17 cellular contexts compared by ENCODE assay signal in the genomic region with DNA sequence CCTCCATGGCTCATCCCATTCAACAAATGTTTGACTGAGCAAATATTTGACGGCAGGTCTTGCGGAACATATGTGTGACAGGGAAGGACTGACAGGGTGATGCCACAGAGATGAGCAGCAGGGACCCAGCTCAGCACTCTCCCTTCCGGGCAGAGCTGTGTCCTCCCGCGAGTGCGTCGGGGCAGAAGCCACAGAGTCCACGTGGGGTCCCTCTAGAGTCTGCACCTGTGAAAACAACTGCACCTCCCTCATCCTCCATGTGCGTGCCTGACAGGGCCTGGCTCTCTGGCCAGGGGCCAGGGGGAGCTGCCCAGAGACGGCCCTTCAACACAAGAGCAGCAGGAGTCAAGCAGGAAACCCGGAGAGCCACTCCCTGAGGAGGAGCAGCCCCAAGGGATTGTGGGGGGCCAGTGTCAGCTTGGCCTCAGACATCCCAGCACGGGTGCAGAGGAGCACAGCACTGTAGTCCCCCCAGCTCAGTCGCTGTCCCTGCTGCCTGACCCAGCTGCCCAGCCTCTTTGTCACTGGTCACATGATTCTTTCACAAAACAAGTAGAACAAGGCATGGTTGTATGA.
DNase-seq lines count a peak whose midpoint lies in the region; ATAC-seq, FAIRE-seq and TF ChIP-seq lines count a peak whose summit lies in the region.
"Had no signal": no experiment of that assay in that cellular context is flagged by ENCODE, and none has a peak within 500 bp of the region (broad histone marks: within the 10 kb centered on the region; RNA-seq: fewer than 3 reads in every experiment).

No MANE protein-coding gene starts in this region.

- no peaks in the 10 kb centered on the region for H3K79me1 ChIP-seq in IMR-90 (ENCODE audit: low read depth in 1 of 2, low read length in 2 of 2)

- H3K9ac ChIP-seq in IMR-90 (ENCODE audit: low read depth, low read length), result no peak overlapping the region
- H3K9ac ChIP-seq: parathyroid adenoma had no signal

- H3K27me3 Mint-ChIP-seq in type B pancreatic cell, result peaks cover 6% of the 10 kb centered on the region
- H3K27me3 Mint-ChIP-seq: activated naive CD8-positive, alpha-beta T cell had no signal

- H3K27me3 ChIP-seq in IMR-90 (ENCODE audit: control insufficient read depth, insufficient read depth, low read length), result no peaks in the 10 kb centered on the region
- no peaks in the 10 kb centered on the region for H3K27me3 ChIP-seq in ascending aorta
- H3K27me3 ChIP-seq: breast epithelium had no signal

- no peak for ATAC-seq in IMR-90 (ENCODE audit: low read depth)
- peak; percentile 33 for ATAC-seq in left colon

- no peaks in the 10 kb centered on the region for H3K36me3 Mint-ChIP-seq in type B pancreatic cell
- H3K36me3 Mint-ChIP-seq: activated naive CD8-positive, alpha-beta T cell had no signal

- peak overlapping the region; percentile 99 for H2BK120ac ChIP-seq in IMR-90 (ENCODE audit: low read depth, low read length)

- H3K27ac Mint-ChIP-seq in type B pancreatic cell, result peak overlapping the region; percentile 28
- H3K27ac Mint-ChIP-seq: activated CD4-positive, alpha-beta memory T cell treated with anti-CD3 and anti-CD28 coated beads, Interleukin-2, amount 10 ng/mL, durations not matched to agents 7 days and 5 days; activated naive CD8-positive, alpha-beta T cell had no signal

- H3K4me1 Mint-ChIP-seq in type B pancreatic cell (ENCODE audit: unreplicated experiment), result peaks cover 14% of the 10 kb centered on the region
- H3K4me1 Mint-ChIP-seq: activated CD4-positive, alpha-beta memory T cell treated with anti-CD3 and anti-CD28 coated beads, Interleukin-2, amount 10 ng/mL, durations not matched to agents 7 days and 5 days had no signal

- peak overlapping the region; percentile 23; the same call in 1 of the 2 replicates for H2AK5ac ChIP-seq in IMR-90 (ENCODE audit: low read depth, low read length)

- no peak for TF ChIP-seq POLR2A in IMR-90 (IDR thresholded peaks at IDR 0.05; ENCODE audit: low read depth, low read length)

- H3K4ac ChIP-seq in IMR-90 (ENCODE audit: low read depth, low read length), result peak overlapping the region; percentile 25; the same call in 1 of the 2 replicates

- H3K9me3 Mint-ChIP-seq in type B pancreatic cell, result no peaks in the 10 kb centered on the region
- H3K9me3 Mint-ChIP-seq: activated CD4-positive, alpha-beta memory T cell treated with anti-CD3 and anti-CD28 coated beads, Interleukin-2, amount 10 ng/mL, durations not matched to agents 7 days and 5 days had no signal

- 83% methylated on average over 8 of the region's 13 CpGs; no CpG with 5 or more reads in 1 of the 2 experiments for WGBS in IMR-90 (ENCODE audit: extremely low coverage in 2 of 2, insufficient read length in 1 of 2), 2 experiments

- H3K4me3 ChIP-seq in IMR-90 (ENCODE audit: insufficient read depth, low read depth, low read length), result no peak overlapping the region
- H3K4me3 ChIP-seq in ascending aorta, result no peak overlapping the region
- H3K4me3 ChIP-seq: breast epithelium had no signal

- no peak overlapping the region for H2BK5ac ChIP-seq in IMR-90 (ENCODE audit: low read depth, low read length, poor library complexity, severe bottlenecking)

- intact Hi-C loops in IMR-90 (cut with micrococcal nuclease), result no loop called here
- intact Hi-C loops in left colon (cut with DNase I, micrococcal nuclease), result no loop called here
- intact Hi-C loops in ascending aorta (cut with DNase I), result no loop called here

- no peak overlapping the region for H4K91ac ChIP-seq in IMR-90 (ENCODE audit: insufficient read depth, low read depth, low read length)

- TF ChIP-seq RAD21 in IMR-90 (IDR thresholded peaks at IDR 0.05; ENCODE audit: low read length), result no peak

- no peak overlapping the region for H2AFZ ChIP-seq in IMR-90 (replicated peaks; ENCODE audit: low read length, poor library complexity)
- H2AFZ ChIP-seq: parathyroid adenoma had no signal

- peak overlapping the region; percentile 7; the same call in 1 of the 3 replicates for H2BK15ac ChIP-seq in IMR-90 (ENCODE audit: low read depth, low read length)

- H4K20me1 ChIP-seq in IMR-90 (ENCODE audit: insufficient read depth, low read length), result no peaks in the 10 kb centered on the region

- no peak overlapping the region for H2AK9ac ChIP-seq in IMR-90 (replicated peaks; ENCODE audit: low read depth, low read length, poor library complexity)

- H2BK20ac ChIP-seq in IMR-90 (ENCODE audit: low read depth, low read length), result peak overlapping the region; percentile 38; the same call in 1 of the 2 replicates

- no peak overlapping the region for H3K4me3 Mint-ChIP-seq in type B pancreatic cell
- H3K4me3 Mint-ChIP-seq: activated CD4-positive, alpha-beta memory T cell treated with anti-CD3 and anti-CD28 coated beads, Interleukin-2, amount 10 ng/mL, durations not matched to agents 7 days and 5 days; activated naive CD8-positive, alpha-beta T cell had no signal

- H3K23ac ChIP-seq in IMR-90 (ENCODE audit: low read depth, low read length), result no peak overlapping the region

- 0 out of 2 replicates have a peak overlapping the region, but pooled peaks have one; percentile 7 for H3K14ac ChIP-seq in IMR-90 (replicated peaks; ENCODE audit: low read depth, low read length)

- peak overlapping the region in 1 of 2 experiments; percentile 30; a peak in 1 of 4 replicates for H4K8ac ChIP-seq in IMR-90 (ENCODE audit: low read depth in 2 of 2, low read length in 2 of 2)

- BruUV-seq in IMR-90 (replicated peaks; lab: Mats Ljungman, UMichigan), result no TSS peak

- no peak overlapping the region for H3K18ac ChIP-seq in IMR-90 (ENCODE audit: low read depth, low read length)

- no peaks in the 10 kb centered on the region for H3K36me3 ChIP-seq in IMR-90 (ENCODE audit: control insufficient read depth, insufficient read depth, low read length)
- no peaks in the 10 kb centered on the region for H3K36me3 ChIP-seq in ascending aorta
- H3K36me3 ChIP-seq: breast epithelium had no signal

- no peak overlapping the region for H3K56ac ChIP-seq in IMR-90 (ENCODE audit: extremely low read depth, insufficient read depth, low read length)

- H3K4me1 ChIP-seq in IMR-90 (ENCODE audit: control insufficient read depth, insufficient read depth, low read length) (peaks cover 16% of the 10 kb centered on the region), ascending aorta (no peaks in the 10 kb centered on the region)
- H3K4me1 ChIP-seq: breast epithelium, Caco-2, parathyroid adenoma had no signal

- H3K4me2 ChIP-seq in IMR-90 (ENCODE audit: low read depth, low read length), result no peak overlapping the region

- in situ Hi-C loops in IMR-90 (cut with MboI; ENCODE audit: low sequenced_read_pairs), result no loop called here

- H3K9me3 ChIP-seq in IMR-90 (ENCODE audit: control insufficient read depth, insufficient read depth, low read length) (no peaks in the 10 kb centered on the region; the same call in 1 of the 2 replicates), ascending aorta (no peaks in the 10 kb centered on the region)
- H3K9me3 ChIP-seq: breast epithelium, Caco-2 had no signal

- no peak for FAIRE-seq in GM19239 (lab: Jason Lieb, UNC)
- FAIRE-seq: G401.6 had no signal

- DNase-seq in IMR-90 (no peak), SHP77 (lab: John Stamatoyannopoulos, UW) (peak; percentile 77 to 81), left colon (no peak), type B pancreatic cell (ENCODE audit: extremely low spot score, unreplicated experiment) (no peak), SK-N-DZ (ENCODE audit: low spot score) (no peak), GM19239 (ENCODE audit: insufficient read length, low spot score) (no peak), ascending aorta (ENCODE audit: low spot score in 2 of 2) (no peak)
- DNase-seq: activated CD4-positive, alpha-beta memory T cell treated with anti-CD3 and anti-CD28 coated beads, Interleukin-2, amount 10 ng/mL, durations not matched to agents 7 days and 5 days; activated T-cell treated with anti-CD3 and anti-CD28 coated beads, Interleukin-2, amount 50 U/mL, for 48 hours; Caco-2; erythroblast; NCI-H2171 treated with DMSO at 0.1 percent for 48 hours; stimulated activated CD4-positive, alpha-beta T cell treated with anti-CD3 and anti-CD28 coated beads, Interleukin-1b, Interleukin-23, amount 100 ng/mL, for 48 hours had no signal

- no peak overlapping the region for H4K5ac ChIP-seq in IMR-90 (ENCODE audit: low read depth, low read length)

- dilution Hi-C loops in IMR-90 (cut with HindIII; ENCODE audit: low sequenced_read_pairs, unreplicated experiment), result no loop called here

- CTCF ChIA-PET in IMR-90 (lab: Yijun Ruan, JAX), result interaction anchor here (0.6 kb wide), 1 partner anchor 234 kb away, joined by 3 read pairs; no protein-coding TSS in a partner anchor

- H3K27ac ChIP-seq in IMR-90 (ENCODE audit: insufficient read depth, low read length) (no peak overlapping the region), ascending aorta (no peak overlapping the region)
- H3K27ac ChIP-seq: breast epithelium, parathyroid adenoma had no signal

- peaks cover 17% of the 10 kb centered on the region for H3K9me1 ChIP-seq in IMR-90 (ENCODE audit: insufficient read depth, low read length)

- no peak for TF ChIP-seq CTCF in IMR-90 (conservative IDR thresholded peaks at IDR 0.05; ENCODE audit: low read depth, low read length)
- no peak for TF ChIP-seq CTCF in type B pancreatic cell (conservative IDR thresholded peaks at IDR 0.05)
- TF ChIP-seq CTCF in ascending aorta (IDR thresholded peaks at IDR 0.05), result no peak

- POLR2A ChIA-PET in IMR-90 (lab: Charles Lee; ENCODE audit: unreplicated experiment), result no interaction called here

TF ChIP-seq in IMR-90, 13 proteins besides CTCF, POLR2A, EP300 and RAD21 (continues in another document):
- TF ChIP-seq RCOR1 (IDR thresholded peaks at IDR 0.05; ENCODE audit: insufficient replicate concordance, low read length) (no peak), RFX5 (IDR thresholded peaks at IDR 0.05; ENCODE audit: low read depth, low read length) (no peak), BHLHE40 (IDR thresholded peaks at IDR 0.05; ENCODE audit: low read depth, low read length) (no peak)
- TF ChIP-seq, protein P1, sequence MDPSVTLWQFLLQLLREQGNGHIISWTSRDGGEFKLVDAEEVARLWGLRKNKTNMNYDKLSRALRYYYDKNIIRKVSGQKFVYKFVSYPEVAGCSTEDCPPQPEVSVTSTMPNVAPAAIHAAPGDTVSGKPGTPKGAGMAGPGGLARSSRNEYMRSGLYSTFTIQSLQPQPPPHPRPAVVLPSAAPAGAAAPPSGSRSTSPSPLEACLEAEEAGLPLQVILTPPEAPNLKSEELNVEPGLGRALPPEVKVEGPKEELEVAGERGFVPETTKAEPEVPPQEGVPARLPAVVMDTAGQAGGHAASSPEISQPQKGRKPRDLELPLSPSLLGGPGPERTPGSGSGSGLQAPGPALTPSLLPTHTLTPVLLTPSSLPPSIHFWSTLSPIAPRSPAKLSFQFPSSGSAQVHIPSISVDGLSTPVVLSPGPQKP (IDR thresholded peaks at IDR 0.05; ENCODE audit: borderline replicate concordance, low read depth, low read length), result no peak
- TF ChIP-seq, protein P2, sequence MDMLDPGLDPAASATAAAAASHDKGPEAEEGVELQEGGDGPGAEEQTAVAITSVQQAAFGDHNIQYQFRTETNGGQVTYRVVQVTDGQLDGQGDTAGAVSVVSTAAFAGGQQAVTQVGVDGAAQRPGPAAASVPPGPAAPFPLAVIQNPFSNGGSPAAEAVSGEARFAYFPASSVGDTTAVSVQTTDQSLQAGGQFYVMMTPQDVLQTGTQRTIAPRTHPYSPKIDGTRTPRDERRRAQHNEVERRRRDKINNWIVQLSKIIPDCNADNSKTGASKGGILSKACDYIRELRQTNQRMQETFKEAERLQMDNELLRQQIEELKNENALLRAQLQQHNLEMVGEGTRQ (IDR thresholded peaks at IDR 0.05; ENCODE audit: low read depth, low read length), result no peak

Comparison
In these comparisons a context has a peak if more than half of its experiments do, and no peak if none do; other contexts are left out.
1. DNase-seq: peak in SHP77 (2 of 2); none in IMR-90 (single experiment), left colon (0 of 2), type B pancreatic cell (single experiment), SK-N-DZ (single experiment), GM19239 (single experiment) and ascending aorta (0 of 2).